In genomic region chr17:8435245-8436168, GRCh38 we compare ENCODE assay signal across 1 cellular context.
TF ChIP-seq lines count a peak whose summit lies in the region.

A gene with protein sequence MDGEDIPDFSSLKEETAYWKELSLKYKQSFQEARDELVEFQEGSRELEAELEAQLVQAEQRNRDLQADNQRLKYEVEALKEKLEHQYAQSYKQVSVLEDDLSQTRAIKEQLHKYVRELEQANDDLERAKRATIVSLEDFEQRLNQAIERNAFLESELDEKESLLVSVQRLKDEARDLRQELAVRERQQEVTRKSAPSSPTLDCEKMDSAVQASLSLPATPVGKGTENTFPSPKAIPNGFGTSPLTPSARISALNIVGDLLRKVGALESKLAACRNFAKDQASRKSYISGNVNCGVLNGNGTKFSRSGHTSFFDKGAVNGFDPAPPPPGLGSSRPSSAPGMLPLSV (plus strand): TSS chr17:8435884. CDS start chr17:8444272, 8,388 bp downstream.

TF ChIP-seq in K562, 482 proteins besides CTCF, POLR2A, EP300 and RAD21 (continued from another document and continues in another):
- TF ChIP-seq, protein P1, sequence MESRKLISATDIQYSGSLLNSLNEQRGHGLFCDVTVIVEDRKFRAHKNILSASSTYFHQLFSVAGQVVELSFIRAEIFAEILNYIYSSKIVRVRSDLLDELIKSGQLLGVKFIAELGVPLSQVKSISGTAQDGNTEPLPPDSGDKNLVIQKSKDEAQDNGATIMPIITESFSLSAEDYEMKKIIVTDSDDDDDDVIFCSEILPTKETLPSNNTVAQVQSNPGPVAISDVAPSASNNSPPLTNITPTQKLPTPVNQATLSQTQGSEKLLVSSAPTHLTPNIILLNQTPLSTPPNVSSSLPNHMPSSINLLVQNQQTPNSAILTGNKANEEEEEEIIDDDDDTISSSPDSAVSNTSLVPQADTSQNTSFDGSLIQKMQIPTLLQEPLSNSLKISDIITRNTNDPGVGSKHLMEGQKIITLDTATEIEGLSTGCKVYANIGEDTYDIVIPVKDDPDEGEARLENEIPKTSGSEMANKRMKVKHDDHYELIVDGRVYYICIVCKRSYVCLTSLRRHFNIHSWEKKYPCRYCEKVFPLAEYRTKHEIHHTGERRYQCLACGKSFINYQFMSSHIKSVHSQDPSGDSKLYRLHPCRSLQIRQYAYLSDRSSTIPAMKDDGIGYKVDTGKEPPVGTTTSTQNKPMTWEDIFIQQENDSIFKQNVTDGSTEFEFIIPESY (CRISPR knock-in tag; IDR thresholded peaks at IDR 0.05): no peak
- TF ChIP-seq ATF1 (CRISPR knock-in tag; IDR thresholded peaks at IDR 0.05) (no peak; the same call in 1 of the 2 replicates), ATF1 (tag; IDR thresholded peaks at IDR 0.05) (peak; percentile 72; the same call in 1 of the 2 replicates), HMGN3 (IDR thresholded peaks at IDR 0.05; ENCODE audit: borderline replicate concordance, extremely low read depth, insufficient read length, low read depth, low read length) (peak; percentile 54), TOE1 (IDR thresholded peaks at IDR 0.05; ENCODE audit: borderline replicate concordance) (no peak), TOE1 (CRISPR knock-in tag; IDR thresholded peaks at IDR 0.05; ENCODE audit: borderline replicate concordance, low read depth) (peak; percentile 82; the same call in 1 of the 2 replicates), POLR2H (tag; IDR thresholded peaks at IDR 0.05; ENCODE audit: low read depth) (peak; percentile 83), RBFOX2 (IDR thresholded peaks at IDR 0.05; ENCODE audit: low read depth, low read length) (peak; percentile 93), CREM (IDR thresholded peaks at IDR 0.05; ENCODE audit: low read depth) (peak; percentile 90), TAF9B (IDR thresholded peaks at IDR 0.05; ENCODE audit: partially characterized antibody) (peak; percentile 48), AFF1 (IDR thresholded peaks at IDR 0.05; ENCODE audit: low read depth in 1 of 2, partially characterized antibody in 2 of 2) (peak in 1 of 2 experiments; percentile 34), HNRNPLL (IDR thresholded peaks at IDR 0.05; ENCODE audit: low read depth, low read length, poor library complexity, severe bottlenecking) (peak; percentile 67), YY1 (IDR thresholded peaks at IDR 0.05; ENCODE audit: borderline replicate concordance in 1 of 3, control insufficient read depth in 1 of 3, extremely low read depth in 1 of 3, insufficient read depth in 3 of 3, insufficient read length in 1 of 3, insufficient replicate concordance in 2 of 3, low read depth in 1 of 3, low read length in 2 of 3) (peak in 2 of 3 experiments; percentile 65 to 69), CREB1 (IDR thresholded peaks at IDR 0.05) (peak; percentile 80), CREB1 (CRISPR knock-in tag; IDR thresholded peaks at IDR 0.05) (peak; percentile 79), FOXK2 (conservative IDR thresholded peaks at IDR 0.05 in 1 of 2, IDR thresholded peaks at IDR 0.05 in 1 of 2; ENCODE audit: low read depth in 2 of 2) (peak; percentile 22 to 25; a peak in 1 of 4 replicates), RB1 (IDR thresholded peaks at IDR 0.05; ENCODE audit: low read depth) (peak; percentile 29; the same call in 1 of the 2 replicates), ZFPM2 (CRISPR knock-in tag; IDR thresholded peaks at IDR 0.05) (0 out of 2 replicates have a peak, but pooled peaks have one; percentile 37), NRF1 (conservative IDR thresholded peaks at IDR 0.05 in 1 of 2, IDR thresholded peaks at IDR 0.05 in 1 of 2) (peak; percentile 95 to 96), PCBP1 (IDR thresholded peaks at IDR 0.05; ENCODE audit: low read depth, low read length, poor library complexity, severe bottlenecking) (peak; percentile 79), TAF1 (IDR thresholded peaks at IDR 0.05; ENCODE audit: control insufficient read depth, extremely low read depth, insufficient read depth, low read length, severe bottlenecking) (peak; percentile 87), SIN3B (IDR thresholded peaks at IDR 0.05; ENCODE audit: low read depth) (0 out of 2 replicates have a peak, but pooled peaks have one; percentile 11), MCM7 (IDR thresholded peaks at IDR 0.05) (no peak), CCNT2 (IDR thresholded peaks at IDR 0.05; ENCODE audit: borderline replicate concordance, extremely low read depth, insufficient read length, low read depth, low read length) (peak; percentile 32), MAX (CRISPR knock-in tag; IDR thresholded peaks at IDR 0.05) (peak; percentile 45; the same call in 1 of the 2 replicates), ZBTB17 (CRISPR knock-in tag; IDR thresholded peaks at IDR 0.05) (0 out of 2 replicates have a peak, but pooled peaks have one; percentile 65), MBD2 (IDR thresholded peaks at IDR 0.05; ENCODE audit: borderline replicate concordance, low read depth) (peak; percentile 55; the same call in 1 of the 2 replicates), ETV5 (CRISPR knock-in tag; IDR thresholded peaks at IDR 0.05; ENCODE audit: low read depth) (no peak), MAZ (CRISPR knock-in tag; conservative IDR thresholded peaks at IDR 0.05 in 1 of 2, IDR thresholded peaks at IDR 0.05 in 1 of 2) (peak in 1 of 2 experiments; percentile 12; a peak in 1 of 4 replicates), ATF7 (IDR thresholded peaks at IDR 0.05) (peak; percentile 16; the same call in 1 of the 2 replicates), PHF8 (IDR thresholded peaks at IDR 0.05; ENCODE audit: borderline replicate concordance, low read length) (peak; percentile 88; the same call in 1 of the 2 replicates)
- TF ChIP-seq, protein P2, sequence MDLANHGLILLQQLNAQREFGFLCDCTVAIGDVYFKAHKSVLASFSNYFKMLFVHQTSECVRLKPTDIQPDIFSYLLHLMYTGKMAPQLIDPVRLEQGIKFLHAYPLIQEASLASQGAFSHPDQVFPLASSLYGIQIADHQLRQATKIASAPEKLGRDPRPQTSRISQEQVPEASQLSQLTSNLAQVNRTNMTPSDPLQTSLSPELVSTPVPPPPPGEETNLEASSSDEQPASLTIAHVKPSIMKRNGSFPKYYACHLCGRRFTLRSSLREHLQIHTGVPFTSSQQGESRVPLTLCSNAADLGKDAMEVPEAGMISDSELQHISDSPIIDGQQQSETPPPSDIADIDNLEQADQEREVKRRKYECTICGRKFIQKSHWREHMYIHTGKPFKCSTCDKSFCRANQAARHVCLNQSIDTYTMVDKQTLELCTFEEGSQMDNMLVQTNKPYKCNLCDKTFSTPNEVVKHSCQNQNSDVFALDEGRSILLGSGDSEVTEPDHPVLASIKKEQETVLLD (IDR thresholded peaks at IDR 0.05): peak; percentile 87
- TF ChIP-seq, protein P3, sequence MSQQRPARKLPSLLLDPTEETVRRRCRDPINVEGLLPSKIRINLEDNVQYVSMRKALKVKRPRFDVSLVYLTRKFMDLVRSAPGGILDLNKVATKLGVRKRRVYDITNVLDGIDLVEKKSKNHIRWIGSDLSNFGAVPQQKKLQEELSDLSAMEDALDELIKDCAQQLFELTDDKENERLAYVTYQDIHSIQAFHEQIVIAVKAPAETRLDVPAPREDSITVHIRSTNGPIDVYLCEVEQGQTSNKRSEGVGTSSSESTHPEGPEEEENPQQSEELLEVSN (IDR thresholded peaks at IDR 0.05; ENCODE audit: borderline replicate concordance in 1 of 2, extremely low read depth in 1 of 2, insufficient read depth in 1 of 2, insufficient read length in 1 of 2, low read depth in 1 of 2, low read length in 1 of 2, poor library complexity in 1 of 2, severe bottlenecking in 1 of 2): peak in 1 of 2 experiments; percentile 56
- TF ChIP-seq, protein P4, sequence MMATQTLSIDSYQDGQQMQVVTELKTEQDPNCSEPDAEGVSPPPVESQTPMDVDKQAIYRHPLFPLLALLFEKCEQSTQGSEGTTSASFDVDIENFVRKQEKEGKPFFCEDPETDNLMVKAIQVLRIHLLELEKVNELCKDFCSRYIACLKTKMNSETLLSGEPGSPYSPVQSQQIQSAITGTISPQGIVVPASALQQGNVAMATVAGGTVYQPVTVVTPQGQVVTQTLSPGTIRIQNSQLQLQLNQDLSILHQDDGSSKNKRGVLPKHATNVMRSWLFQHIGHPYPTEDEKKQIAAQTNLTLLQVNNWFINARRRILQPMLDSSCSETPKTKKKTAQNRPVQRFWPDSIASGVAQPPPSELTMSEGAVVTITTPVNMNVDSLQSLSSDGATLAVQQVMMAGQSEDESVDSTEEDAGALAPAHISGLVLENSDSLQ (IDR thresholded peaks at IDR 0.05): peak; percentile 40; the same call in 1 of the 2 replicates
- TF ChIP-seq, protein P5, sequence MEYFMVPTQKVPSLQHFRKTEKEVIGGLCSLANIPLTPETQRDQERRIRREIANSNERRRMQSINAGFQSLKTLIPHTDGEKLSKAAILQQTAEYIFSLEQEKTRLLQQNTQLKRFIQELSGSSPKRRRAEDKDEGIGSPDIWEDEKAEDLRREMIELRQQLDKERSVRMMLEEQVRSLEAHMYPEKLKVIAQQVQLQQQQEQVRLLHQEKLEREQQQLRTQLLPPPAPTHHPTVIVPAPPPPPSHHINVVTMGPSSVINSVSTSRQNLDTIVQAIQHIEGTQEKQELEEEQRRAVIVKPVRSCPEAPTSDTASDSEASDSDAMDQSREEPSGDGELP (CRISPR knock-in tag; IDR thresholded peaks at IDR 0.05; ENCODE audit: borderline replicate concordance): peak; percentile 45; the same call in 1 of the 2 replicates
- TF ChIP-seq, protein P6, sequence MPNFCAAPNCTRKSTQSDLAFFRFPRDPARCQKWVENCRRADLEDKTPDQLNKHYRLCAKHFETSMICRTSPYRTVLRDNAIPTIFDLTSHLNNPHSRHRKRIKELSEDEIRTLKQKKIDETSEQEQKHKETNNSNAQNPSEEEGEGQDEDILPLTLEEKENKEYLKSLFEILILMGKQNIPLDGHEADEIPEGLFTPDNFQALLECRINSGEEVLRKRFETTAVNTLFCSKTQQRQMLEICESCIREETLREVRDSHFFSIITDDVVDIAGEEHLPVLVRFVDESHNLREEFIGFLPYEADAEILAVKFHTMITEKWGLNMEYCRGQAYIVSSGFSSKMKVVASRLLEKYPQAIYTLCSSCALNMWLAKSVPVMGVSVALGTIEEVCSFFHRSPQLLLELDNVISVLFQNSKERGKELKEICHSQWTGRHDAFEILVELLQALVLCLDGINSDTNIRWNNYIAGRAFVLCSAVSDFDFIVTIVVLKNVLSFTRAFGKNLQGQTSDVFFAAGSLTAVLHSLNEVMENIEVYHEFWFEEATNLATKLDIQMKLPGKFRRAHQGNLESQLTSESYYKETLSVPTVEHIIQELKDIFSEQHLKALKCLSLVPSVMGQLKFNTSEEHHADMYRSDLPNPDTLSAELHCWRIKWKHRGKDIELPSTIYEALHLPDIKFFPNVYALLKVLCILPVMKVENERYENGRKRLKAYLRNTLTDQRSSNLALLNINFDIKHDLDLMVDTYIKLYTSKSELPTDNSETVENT (CRISPR knock-in tag; IDR thresholded peaks at IDR 0.05): peak; percentile 75
- TF ChIP-seq, protein P7, sequence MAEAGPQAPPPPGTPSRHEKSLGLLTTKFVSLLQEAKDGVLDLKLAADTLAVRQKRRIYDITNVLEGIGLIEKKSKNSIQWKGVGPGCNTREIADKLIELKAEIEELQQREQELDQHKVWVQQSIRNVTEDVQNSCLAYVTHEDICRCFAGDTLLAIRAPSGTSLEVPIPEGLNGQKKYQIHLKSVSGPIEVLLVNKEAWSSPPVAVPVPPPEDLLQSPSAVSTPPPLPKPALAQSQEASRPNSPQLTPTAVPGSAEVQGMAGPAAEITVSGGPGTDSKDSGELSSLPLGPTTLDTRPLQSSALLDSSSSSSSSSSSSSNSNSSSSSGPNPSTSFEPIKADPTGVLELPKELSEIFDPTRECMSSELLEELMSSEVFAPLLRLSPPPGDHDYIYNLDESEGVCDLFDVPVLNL (CRISPR knock-in tag; IDR thresholded peaks at IDR 0.05; ENCODE audit: low read depth): peak; percentile 59; the same call in 1 of the 2 replicates
